Comparison of ENCODE assay signal across 19 cellular contexts in genomic region chr12:3673960-3674708, GRCh38.
DNase-seq lines count a peak whose midpoint lies in the region; ATAC-seq lines count a peak whose summit lies in the region.
"Had no signal": no experiment of that assay in that cellular context is flagged by ENCODE, and none has a peak within 500 bp of the region (broad histone marks: within the 10 kb centered on the region; RNA-seq: fewer than 3 reads in every experiment).

No MANE protein-coding gene starts in this region.

- H3K4me3 Mint-ChIP-seq in activated CD8-positive, alpha-beta memory T cell treated with anti-CD3 and anti-CD28 coated beads, Interleukin-2, amount 10 ng/mL, durations not matched to agents 7 days and 5 days, result no peak overlapping the region
- H3K4me3 Mint-ChIP-seq in stimulated activated effector memory CD8-positive, alpha-beta T cell treated with anti-CD3 and anti-CD28 coated beads, Interleukin-12 subunit alpha, Interleukin-12 subunit beta, amount 100 ng/mL, for 72 hours, result no peak overlapping the region
- H3K4me3 Mint-ChIP-seq: CD4-positive, CD25-positive, alpha-beta regulatory T cell had no signal

- intact Hi-C loops in left colon (cut with DNase I, micrococcal nuclease), result no loop called here

- no peaks in the 10 kb centered on the region for H3K9me3 Mint-ChIP-seq in activated CD8-positive, alpha-beta memory T cell treated with anti-CD3 and anti-CD28 coated beads, Interleukin-2, amount 10 ng/mL, durations not matched to agents 7 days and 5 days (ENCODE audit: low read depth)
- H3K9me3 Mint-ChIP-seq in stimulated activated effector memory CD8-positive, alpha-beta T cell treated with anti-CD3 and anti-CD28 coated beads, Interleukin-12 subunit alpha, Interleukin-12 subunit beta, amount 100 ng/mL, for 72 hours, result no peaks in the 10 kb centered on the region
- H3K9me3 Mint-ChIP-seq: CD4-positive, CD25-positive, alpha-beta regulatory T cell had no signal

- CTCF ChIA-PET in activated CD8-positive, alpha-beta memory T cell treated with anti-CD3 and anti-CD28 coated beads, Interleukin-2, amount 10 ng/mL, durations not matched to agents 7 days and 5 days (lab: Charles Lee), result interaction anchor here (1.6 kb wide), 1 partner anchor 106 kb away, joined by 4 read pairs; no protein-coding TSS in a partner anchor

- peaks cover 17% of the 10 kb centered on the region for H3K4me1 Mint-ChIP-seq in activated CD8-positive, alpha-beta memory T cell treated with anti-CD3 and anti-CD28 coated beads, Interleukin-2, amount 10 ng/mL, durations not matched to agents 7 days and 5 days
- H3K4me1 Mint-ChIP-seq in stimulated activated effector memory CD8-positive, alpha-beta T cell treated with anti-CD3 and anti-CD28 coated beads, Interleukin-12 subunit alpha, Interleukin-12 subunit beta, amount 100 ng/mL, for 72 hours, result peaks cover 8% of the 10 kb centered on the region

- ATAC-seq in activated CD8-positive, alpha-beta memory T cell treated with anti-CD3 and anti-CD28 coated beads, Interleukin-2, amount 10 ng/mL, durations not matched to agents 7 days and 5 days, result no peak
- peak; percentile 68 for ATAC-seq in left colon
- ATAC-seq in stimulated activated effector memory CD8-positive, alpha-beta T cell treated with anti-CD3 and anti-CD28 coated beads, Interleukin-12 subunit alpha, Interleukin-12 subunit beta, amount 100 ng/mL, for 72 hours, result no peak
- ATAC-seq in HG02678 (IDR thresholded peaks at IDR 0.05; ENCODE audit: unreplicated experiment), result no peak
- ATAC-seq in GM21619 (IDR thresholded peaks at IDR 0.05; ENCODE audit: unreplicated experiment), result no peak

- DNase-seq in activated CD8-positive, alpha-beta memory T cell treated with anti-CD3 and anti-CD28 coated beads, Interleukin-2, amount 10 ng/mL, durations not matched to agents 7 days and 5 days, result peak; percentile 21
- DNase-seq in activated CD8-positive, alpha-beta memory T cell treated with anti-CD3 and anti-CD28 coated beads, Interleukin-2, amount 50 U/mL, for 4 hours, result no peak
- DNase-seq in NCI-H69 (lab: John Stamatoyannopoulos, UW), result peak; percentile 20
- DNase-seq in left colon, result no peak
- DNase-seq in stimulated activated effector memory CD8-positive, alpha-beta T cell treated with anti-CD3 and anti-CD28 coated beads, Interleukin-12 subunit alpha, Interleukin-12 subunit beta, amount 100 ng/mL, for 72 hours (ENCODE audit: low spot score in 2 of 2), result no peak
- DNase-seq: BE2C; CD4-positive, CD25-positive, alpha-beta regulatory T cell; DMS153; GDM1; KG1; MV-4-11; NCI-H187; NCI-H2171; NCI-H446 treated with DMSO at 0.1 percent for 48 hours; NCI-H774; OCI-M1; Right ventricle myocardium superior had no signal

- no peaks in the 10 kb centered on the region for H3K27me3 Mint-ChIP-seq in activated CD8-positive, alpha-beta memory T cell treated with anti-CD3 and anti-CD28 coated beads, Interleukin-2, amount 10 ng/mL, durations not matched to agents 7 days and 5 days
- H3K27me3 Mint-ChIP-seq: CD4-positive, CD25-positive, alpha-beta regulatory T cell had no signal

- no peak overlapping the region for H3K27ac Mint-ChIP-seq in activated CD8-positive, alpha-beta memory T cell treated with anti-CD3 and anti-CD28 coated beads, Interleukin-2, amount 10 ng/mL, durations not matched to agents 7 days and 5 days
- H3K27ac Mint-ChIP-seq in stimulated activated effector memory CD8-positive, alpha-beta T cell treated with anti-CD3 and anti-CD28 coated beads, Interleukin-12 subunit alpha, Interleukin-12 subunit beta, amount 100 ng/mL, for 72 hours, result peak overlapping the region; percentile 0
- H3K27ac Mint-ChIP-seq: CD4-positive, CD25-positive, alpha-beta regulatory T cell had no signal

- H3K36me3 Mint-ChIP-seq in activated CD8-positive, alpha-beta memory T cell treated with anti-CD3 and anti-CD28 coated beads, Interleukin-2, amount 10 ng/mL, durations not matched to agents 7 days and 5 days, result peaks cover 33% of the 10 kb centered on the region
- peaks cover 82% of the 10 kb centered on the region for H3K36me3 Mint-ChIP-seq in stimulated activated effector memory CD8-positive, alpha-beta T cell treated with anti-CD3 and anti-CD28 coated beads, Interleukin-12 subunit alpha, Interleukin-12 subunit beta, amount 100 ng/mL, for 72 hours

Comparison
In these comparisons a context has a peak if more than half of its experiments do, and no peak if none do; other contexts are left out.
1. DNase-seq: peak in activated CD8-positive, alpha-beta memory T cell treated with anti-CD3 and anti-CD28 coated beads, Interleukin-2, amount 10 ng/mL, durations not matched to agents 7 days and 5 days (single experiment) and NCI-H69 (single experiment); none in activated CD8-positive, alpha-beta memory T cell treated with anti-CD3 and anti-CD28 coated beads, Interleukin-2, amount 50 U/mL, for 4 hours (single experiment), left colon (0 of 2) and stimulated activated effector memory CD8-positive, alpha-beta T cell treated with anti-CD3 and anti-CD28 coated beads, Interleukin-12 subunit alpha, Interleukin-12 subunit beta, amount 100 ng/mL, for 72 hours (0 of 2).